8 cellular contexts compared by ENCODE assay signal in the genomic region with DNA sequence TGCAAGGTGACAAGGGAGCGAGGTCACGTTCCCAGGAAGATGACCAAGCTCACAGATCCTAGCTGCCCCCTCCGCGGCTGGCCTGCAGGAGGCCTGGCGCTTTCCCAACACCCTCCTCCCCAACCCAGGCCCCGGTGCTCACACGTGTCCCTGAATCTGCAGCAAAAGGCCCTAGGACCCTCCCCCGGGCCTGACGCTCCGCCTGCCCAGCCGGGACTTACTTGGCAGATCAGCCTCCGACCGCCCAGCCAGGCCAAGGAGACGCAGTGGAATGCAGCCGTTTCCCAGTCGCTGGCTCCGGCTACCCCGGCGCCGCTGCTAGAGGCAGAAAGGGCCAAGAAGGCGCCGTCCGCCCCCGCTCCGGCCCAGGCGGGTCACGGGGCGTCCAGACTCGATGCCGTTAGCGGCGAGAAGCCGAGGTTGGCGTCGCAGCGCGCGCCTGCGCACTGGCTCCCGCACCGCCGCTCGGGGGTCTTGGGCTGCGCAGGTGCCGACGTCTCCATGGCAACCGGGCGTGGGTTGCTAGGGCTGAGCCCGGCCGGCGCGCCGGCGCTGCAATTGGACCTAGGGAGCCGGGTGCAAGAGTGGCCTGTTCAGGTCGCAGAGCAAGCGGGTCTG. TPM values are rescaled to one million over a fixed set of nuclear protein-coding genes. Genes with fewer than 3 reads are reported as not detected.
DNase-seq lines count a peak whose midpoint lies in the region; ATAC-seq and TF ChIP-seq lines count a peak whose summit lies in the region.

A gene with protein sequence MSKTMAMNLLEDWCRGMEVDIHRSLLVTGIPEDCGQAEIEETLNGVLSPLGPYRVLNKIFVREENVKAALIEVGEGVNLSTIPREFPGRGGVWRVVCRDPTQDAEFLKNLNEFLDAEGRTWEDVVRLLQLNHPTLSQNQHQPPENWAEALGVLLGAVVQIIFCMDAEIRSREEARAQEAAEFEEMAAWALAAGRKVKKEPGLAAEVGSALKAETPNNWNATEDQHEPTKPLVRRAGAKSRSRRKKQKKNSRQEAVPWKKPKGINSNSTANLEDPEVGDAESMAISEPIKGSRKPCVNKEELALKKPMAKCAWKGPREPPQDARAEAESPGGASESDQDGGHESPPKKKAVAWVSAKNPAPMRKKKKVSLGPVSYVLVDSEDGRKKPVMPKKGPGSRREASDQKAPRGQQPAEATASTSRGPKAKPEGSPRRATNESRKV (minus strand): TSS at position 448 of the 618 bp plus-strand sequence. CDS start 528 bp downstream, outside the sequence.

- DNase-seq in NCI-H748 treated with DMSO at 0.1 percent for 48 hours (lab: John Stamatoyannopoulos, UW): peak; percentile 94
- DNase-seq in esophagus squamous epithelium (lab: John Stamatoyannopoulos, UW): no peak
- DNase-seq in activated naive CD4-positive, alpha-beta T cell treated with anti-CD3 and anti-CD28 coated beads, Interleukin-2, amount 10 ng/mL, durations not matched to agents 7 days and 5 days: no peak

- intact Hi-C loops in esophagus squamous epithelium (cut with DNase I): no loop called here

- H3K27ac Mint-ChIP-seq in activated naive CD4-positive, alpha-beta T cell treated with anti-CD3 and anti-CD28 coated beads, Interleukin-2, amount 10 ng/mL, durations not matched to agents 7 days and 5 days: no peak within 1 kb of the TSS

- H3K4me1 ChIP-seq in esophagus squamous epithelium: peaks cover 4 to 21% (median 6%) of the 10 kb centered on the region in 3 donors
- peaks cover 5% of the 10 kb centered on the region for H3K4me1 ChIP-seq in muscle layer of colon (ENCODE audit: insufficient read depth, low read length)

- no peak within 1 kb of the TSS for H3K9ac ChIP-seq in muscle layer of colon (ENCODE audit: low read length)

- CTCF ChIA-PET in activated naive CD4-positive, alpha-beta T cell treated with anti-CD3 and anti-CD28 coated beads, Interleukin-2, amount 10 ng/mL, durations not matched to agents 7 days and 5 days (lab: Charles Lee): no interaction called here

- H3K36me3 Mint-ChIP-seq in activated naive CD4-positive, alpha-beta T cell treated with anti-CD3 and anti-CD28 coated beads, Interleukin-2, amount 10 ng/mL, durations not matched to agents 7 days and 5 days: no peaks in the 10 kb centered on the region

- peak within 1 kb of the TSS in 3 of 4 donors; percentile 1 to 56 (median 46) for H3K27ac ChIP-seq in esophagus squamous epithelium
- H3K27ac ChIP-seq in muscle layer of colon (ENCODE audit: low read depth, low read length): peak within 1 kb of the TSS; percentile 39

- H3K4me3 ChIP-seq in esophagus squamous epithelium (peak within 1 kb of the TSS; percentile 4 to 57 (median 20)), muscle layer of colon (ENCODE audit: low read depth in 1 of 2, low read length in 2 of 2) (peak within 1 kb of the TSS; percentile 46 to 72)

- H3K9me3 ChIP-seq in esophagus squamous epithelium (no peaks in the 10 kb centered on the region), muscle layer of colon (ENCODE audit: low read length) (no peaks in the 10 kb centered on the region)

- H3K4me3 Mint-ChIP-seq in activated naive CD4-positive, alpha-beta T cell treated with anti-CD3 and anti-CD28 coated beads, Interleukin-2, amount 10 ng/mL, durations not matched to agents 7 days and 5 days: no peak within 1 kb of the TSS

- peaks cover 72% of the 10 kb centered on the region for H3K27me3 Mint-ChIP-seq in activated naive CD4-positive, alpha-beta T cell treated with anti-CD3 and anti-CD28 coated beads, Interleukin-2, amount 10 ng/mL, durations not matched to agents 7 days and 5 days

- ATAC-seq in GM19328 (IDR thresholded peaks at IDR 0.05; ENCODE audit: unreplicated experiment): no peak
- ATAC-seq in HG02588 (IDR thresholded peaks at IDR 0.05; ENCODE audit: unreplicated experiment): no peak
- no peak for ATAC-seq in HG03565 (IDR thresholded peaks at IDR 0.05; ENCODE audit: unreplicated experiment)

- H3K9me3 Mint-ChIP-seq in activated naive CD4-positive, alpha-beta T cell treated with anti-CD3 and anti-CD28 coated beads, Interleukin-2, amount 10 ng/mL, durations not matched to agents 7 days and 5 days: no peaks in the 10 kb centered on the region

- peaks cover 5% of the 10 kb centered on the region for H3K4me1 Mint-ChIP-seq in activated naive CD4-positive, alpha-beta T cell treated with anti-CD3 and anti-CD28 coated beads, Interleukin-2, amount 10 ng/mL, durations not matched to agents 7 days and 5 days

- 53% methylated on average over 3 of the region's 57 CpGs; no CpG with 5 or more reads in 1 of the 2 donors for WGBS in esophagus squamous epithelium, 2 donors

- H3K36me3 ChIP-seq in esophagus squamous epithelium: no peaks in the 10 kb centered on the region
- H3K36me3 ChIP-seq in muscle layer of colon (ENCODE audit: insufficient read depth, low read length): no peaks in the 10 kb centered on the region

- H3K27me3 ChIP-seq in esophagus squamous epithelium: peaks cover 0 to 96% (median 6%) of the 10 kb centered on the region in 4 donors
- no peaks in the 10 kb centered on the region for H3K27me3 ChIP-seq in muscle layer of colon (ENCODE audit: control insufficient read depth in 1 of 2, insufficient read depth in 2 of 2, low read length in 2 of 2)

- peak; percentile 21 for TF ChIP-seq POLR2A in GM15510 (IDR thresholded peaks at IDR 0.05; ENCODE audit: borderline replicate concordance, extremely low read depth, insufficient read length)
- TF ChIP-seq POLR2A in esophagus squamous epithelium (IDR thresholded peaks at IDR 0.05): no peak

- no peak for TF ChIP-seq CTCF in esophagus squamous epithelium (IDR thresholded peaks at IDR 0.05)

RNA-seq across cellular contexts. Expression of the gene that starts here (rescaled TPM):
- under 1 TPM in 1 of 4 donors, not detected in 3; 0.38 TPM for total RNA-seq in esophagus squamous epithelium
